In genomic region chr13:94595006-94595942, GRCh38 we compare ENCODE assay signal across 8 cellular contexts. TPM values are rescaled to one million over a fixed set of nuclear protein-coding genes. Genes with fewer than 3 reads are reported as not detected.
DNase-seq lines count a peak whose midpoint lies in the region; ATAC-seq, FAIRE-seq and TF ChIP-seq lines count a peak whose summit lies in the region.

No MANE protein-coding gene starts in this region.

- TF ChIP-seq CTCF in H1 (IDR thresholded peaks at IDR 0.05; ENCODE audit: control extremely low read depth in 1 of 3, insufficient read depth in 1 of 3, low read depth in 1 of 3, low read length in 3 of 3) (no peak), upper lobe of left lung (IDR thresholded peaks at IDR 0.05) (no peak)

- H4K5ac ChIP-seq in H1 (ENCODE audit: insufficient read length, low read depth, low read length), result no peak overlapping the region

- H3K18ac ChIP-seq in H1 (ENCODE audit: extremely low read depth, low read length), result peak overlapping the region; percentile 48

- H2AFZ ChIP-seq in H1 (ENCODE audit: low read length), result peak overlapping the region; percentile 86

- TF ChIP-seq EP300 in H1 (IDR thresholded peaks at IDR 0.05; ENCODE audit: borderline replicate concordance in 1 of 2, low read depth in 2 of 2, low read length in 2 of 2), result no peak
- TF ChIP-seq EP300 in upper lobe of left lung (IDR thresholded peaks at IDR 0.05), result no peak

- H2BK20ac ChIP-seq in H1 (ENCODE audit: low read length), result no peak overlapping the region

- H3K79me1 ChIP-seq in H1 (ENCODE audit: low read depth, low read length), result peaks cover 5% of the 10 kb centered on the region; the same call in 1 of the 2 replicates

- no peak for TF ChIP-seq POLR2A in H1 (IDR thresholded peaks at IDR 0.05; ENCODE audit: control extremely low read depth in 1 of 2, low read depth in 2 of 2, low read length in 2 of 2)
- no peak for TF ChIP-seq POLR2A in upper lobe of left lung (IDR thresholded peaks at IDR 0.05)

- H3K9me3 ChIP-seq in ES-I3 (ENCODE audit: control insufficient read depth, insufficient read depth, low read length), result no peaks in the 10 kb centered on the region
- H3K9me3 ChIP-seq in HUES64 (ENCODE audit: insufficient read depth, low read depth, low read length), result no peaks in the 10 kb centered on the region
- peaks cover 0 to under 1% of the 10 kb centered on the region in 2 experiments; a peak in 1 of 4 replicates for H3K9me3 ChIP-seq in H1 (ENCODE audit: insufficient read depth in 2 of 2, low read depth in 1 of 2, low read length in 1 of 2)
- H3K9me3 ChIP-seq in mucosa of stomach (ENCODE audit: control insufficient read depth, low read length), result no peaks in the 10 kb centered on the region
- H3K9me3 ChIP-seq in upper lobe of left lung, result no peaks in the 10 kb centered on the region

- peak overlapping the region; percentile 75 for H4K91ac ChIP-seq in H1 (replicated peaks; ENCODE audit: insufficient read length, low read length)

- peak; percentile 49 for ATAC-seq in GM21529 (IDR thresholded peaks at IDR 0.05; ENCODE audit: unreplicated experiment)
- ATAC-seq in upper lobe of left lung (ENCODE audit: low FRiP score in 2 of 2), result peak; percentile 72 to 78

- 15% methylated on average over 16 of the region's 16 CpGs for WGBS in HUES64
- WGBS in H1 (ENCODE audit: extremely low coverage in 1 of 2, insufficient coverage in 1 of 2, insufficient read length in 1 of 2, insufficient replicate concordance in 2 of 2, low coverage in 1 of 2, low lambda C conversion rate in 2 of 2, missing lambda C conversion rate in 1 of 2), 2 experiments, result 18% methylated on average over 16 of the region's 16 CpGs; no CpG with 5 or more reads in 1 of the 2 experiments
- WGBS in upper lobe of left lung, 2 donors, result 7 to 9% methylated on average over 16 of the region's 16 CpGs

- no peak for FAIRE-seq in H1 (lab: Jason Lieb, UNC)

- POLR2A ChIA-PET in H1 (lab: Charles Lee; ENCODE audit: partially characterized antibody), result interaction anchor here (0.7 to 2.0 kb wide), 3 partner anchors 9 to 46 kb away, joined by 3 to 9 read pairs (median 6); no protein-coding TSS in a partner anchor

- H2BK15ac ChIP-seq in H1 (ENCODE audit: low read length), result no peak overlapping the region

- H3K4ac ChIP-seq in H1 (replicated peaks; ENCODE audit: insufficient read length, low read depth, low read length), result peak overlapping the region; percentile 90

- H3K36me3 ChIP-seq in ES-I3 (ENCODE audit: insufficient read depth, low read length) (peaks cover 3% of the 10 kb centered on the region; the same call in 1 of the 2 replicates), HUES64 (ENCODE audit: insufficient read depth, low read length) (peaks cover 37% of the 10 kb centered on the region), H1 (ENCODE audit: control insufficient read depth in 2 of 4, insufficient read depth in 4 of 4, low read length in 3 of 4) (peaks cover 3 to 29% (median 10%) of the 10 kb centered on the region in 4 experiments; a peak in 6 of 8 replicates), mucosa of stomach (ENCODE audit: control insufficient read depth, insufficient read depth, low read length) (no peaks in the 10 kb centered on the region), upper lobe of left lung (peaks cover 0 to 25% (median 5%) of the 10 kb centered on the region in 4 donors)

- peak overlapping the region; percentile 51 for H3K27ac ChIP-seq in HUES64 (ENCODE audit: low read depth, low read length)
- peak overlapping the region; percentile 68 for H3K27ac ChIP-seq in H1 (ENCODE audit: low read depth, low read length)
- H3K27ac ChIP-seq in upper lobe of left lung, result peak overlapping the region; percentile 64 to 89 (median 86)

- H3K4me1 ChIP-seq in ES-I3 (ENCODE audit: insufficient read depth, low read length) (no peaks in the 10 kb centered on the region), HUES64 (ENCODE audit: insufficient read depth, low read length) (peaks cover 8% of the 10 kb centered on the region), H1 (replicated peaks in 1 of 4; ENCODE audit: control insufficient read depth in 3 of 4, insufficient read depth in 4 of 4, low read length in 3 of 4) (peaks cover 0 to 8% (median 6%) of the 10 kb centered on the region in 4 experiments; a peak in 3 of 7 replicates), mucosa of stomach (ENCODE audit: control insufficient read depth, insufficient read depth, low read length) (peaks cover 15% of the 10 kb centered on the region), upper lobe of left lung (peaks cover 14 to 26% (median 17%) of the 10 kb centered on the region in 4 donors)

- peak overlapping the region; percentile 62 for H3K56ac ChIP-seq in H1 (replicated peaks; ENCODE audit: insufficient read length, low read depth, low read length)

- no peak overlapping the region for H3K23ac ChIP-seq in H1 (ENCODE audit: insufficient read length)

- no peak overlapping the region for H2BK12ac ChIP-seq in H1 (ENCODE audit: low read depth, low read length)

- peak; percentile 41 for DNase-seq in activated CD4-positive, alpha-beta T cell treated with anti-CD3 and anti-CD28 coated beads for 48 hours
- DNase-seq in H1 (ENCODE audit: low read depth in 1 of 2, low spot score in 2 of 2), result no peak
- peak in 1 of 2 donors; percentile 39 for DNase-seq in upper lobe of left lung
- DNase-seq in NCI-H446 (lab: John Stamatoyannopoulos, UW), result no peak

- no peak overlapping the region for H2BK120ac ChIP-seq in H1 (replicated peaks; ENCODE audit: low read depth, low read length)

- peak overlapping the region; percentile 54; the same call in 1 of the 2 replicates for H4K8ac ChIP-seq in H1 (ENCODE audit: extremely low read depth, insufficient read depth, low read length)

- H3K4me2 ChIP-seq in H1 (ENCODE audit: insufficient read depth in 1 of 2, low read depth in 2 of 2, low read length in 2 of 2), result peak overlapping the region; percentile 83 to 93

- H3K9ac ChIP-seq in ES-I3 (ENCODE audit: low read depth, low read length) (peak overlapping the region; percentile 77), HUES64 (ENCODE audit: low read depth, low read length) (peak overlapping the region; percentile 94), H1 (replicated peaks in 1 of 4; ENCODE audit: extremely low read depth in 1 of 4, low read depth in 3 of 4, low read length in 3 of 4) (peak overlapping the region; percentile 73 to 86 (median 80)), mucosa of stomach (ENCODE audit: low read length) (peak overlapping the region; percentile 95)

- peak overlapping the region; percentile 98 for H3K4me3 ChIP-seq in HUES64 (ENCODE audit: low read length)
- H3K4me3 ChIP-seq in H1 (ENCODE audit: extremely low read depth in 1 of 4, insufficient read depth in 2 of 4, low read depth in 3 of 4, low read length in 4 of 4), result peak overlapping the region; percentile 70 to 95 (median 82)
- H3K4me3 ChIP-seq in mucosa of stomach (ENCODE audit: low read length), result peak overlapping the region; percentile 96
- peak overlapping the region; percentile 70 to 90 (median 84) for H3K4me3 ChIP-seq in upper lobe of left lung

- CTCF ChIA-PET in H1 (lab: Charles Lee; ENCODE audit: partially characterized antibody), result interaction anchor here (0.7 to 1.5 kb wide), 4 partner anchors 9 to 161 kb away, joined by 3 to 4 read pairs (median 4); no protein-coding TSS in a partner anchor

- H2BK5ac ChIP-seq in H1 (ENCODE audit: low read depth, low read length), result peak overlapping the region; percentile 88

- H4K20me1 ChIP-seq in H1 (replicated peaks in 1 of 2; ENCODE audit: control insufficient read depth in 1 of 2, insufficient read depth in 2 of 2, low read length in 2 of 2), result no peaks in the 10 kb centered on the region

- H2AK5ac ChIP-seq in H1 (ENCODE audit: low read depth, low read length), result peak overlapping the region; percentile 25; the same call in 1 of the 2 replicates

- H3K14ac ChIP-seq in H1 (ENCODE audit: insufficient read length), result no peak overlapping the region

- TF ChIP-seq RAD21 in H1 (IDR thresholded peaks at IDR 0.05 in 1 of 2, conservative IDR thresholded peaks at IDR 0.05 in 1 of 2; ENCODE audit: low read depth in 2 of 2, low read length in 2 of 2), result no peak

- peaks cover 6 to 24% of the 10 kb centered on the region in 2 experiments; a peak in 3 of 4 replicates for H3K79me2 ChIP-seq in H1 (ENCODE audit: control insufficient read depth in 1 of 2, insufficient read depth in 2 of 2, low read length in 2 of 2)

- H3K27me3 ChIP-seq in HUES64 (ENCODE audit: insufficient read depth, low read length) (peaks cover 5% of the 10 kb centered on the region), H1 (replicated peaks in 1 of 4; ENCODE audit: control insufficient read depth in 3 of 4, extremely low read depth in 1 of 4, insufficient read depth in 3 of 4, low read length in 3 of 4) (peaks cover 0 to 4% (median 0%) of the 10 kb centered on the region in 4 experiments; a peak in 1 of 7 replicates), mucosa of stomach (ENCODE audit: control insufficient read depth, insufficient read depth, low read length) (no peaks in the 10 kb centered on the region), upper lobe of left lung (no peaks in the 10 kb centered on the region)

- peaks cover 8% of the 10 kb centered on the region for H3K23me2 ChIP-seq in H1 (ENCODE audit: low read depth, low read length)

RNA-seq across cellular contexts. Expression of gene TGDS, which starts 0.7 kb away (rescaled TPM):
- 13.6 TPM for polyA plus RNA-seq in HUES64 (2013, experiment 1 of 2)
- polyA plus RNA-seq in HUES64 (2013, experiment 2 of 2), result 14.8 TPM
- 11.2 and 11.6 TPM in 2 replicates for total RNA-seq in H1 (2021; fragmentation: NEBNext Ultra II Directional; extraction: Animal tissue kit (Norgen Biotek cat#: 25700))
- polyA plus RNA-seq in H1 (2011; rRNA removed), result 9.1 and 11.8 TPM in 2 replicates
- 13.9 TPM for polyA plus RNA-seq in H1 (2011; cell fraction: cytosol; rRNA removed)
- 5.8 TPM for polyA plus RNA-seq in H1 (2011; cell fraction: nucleus; rRNA removed)
- polyA plus RNA-seq in H1 (2012, experiment 1 of 2), result 6.2 to 9.2 TPM (median 7.3 TPM) in 4 replicates
- 1.5 TPM for polyA plus RNA-seq in H1 (2012, experiment 2 of 2)
- polyA plus RNA-seq in H1 (2013, experiment 1 of 2), result 9.9 TPM
- polyA plus RNA-seq in H1 (2013, experiment 2 of 2), result 9.9 TPM
- polyA minus RNA-seq in H1 (2011; rRNA and poly(A)+ RNA removed), result 7.1 and 12.7 TPM in 2 replicates
- 3.8 TPM for polyA minus RNA-seq in H1 (2011; cell fraction: cytosol; rRNA and poly(A)+ RNA removed)
- 10.1 TPM for polyA minus RNA-seq in H1 (2011; cell fraction: nucleus; rRNA and poly(A)+ RNA removed)
- total RNA-seq in upper lobe of left lung, result 10 to 100 TPM in 2 of 6 donors, 1 to 10 TPM in 4; 2.8 to 13.5 (median 7.5) TPM

RNA-seq across cellular contexts. Expression of gene GPR180, which starts 6.4 kb away (rescaled TPM):
- polyA plus RNA-seq in HUES64 (2013, experiment 1 of 2), result 2.7 TPM
- polyA plus RNA-seq in HUES64 (2013, experiment 2 of 2), result 3.2 TPM
- total RNA-seq in H1 (2021; fragmentation: NEBNext Ultra II Directional; extraction: Animal tissue kit (Norgen Biotek cat#: 25700)), result 4.7 and 4.8 TPM in 2 replicates
- 1.1 and 1.8 TPM in 2 replicates for polyA plus RNA-seq in H1 (2011; rRNA removed)
- polyA plus RNA-seq in H1 (2011; cell fraction: cytosol; rRNA removed), result 1.8 TPM
- polyA plus RNA-seq in H1 (2011; cell fraction: nucleus; rRNA removed), result 1.4 TPM
- 1.5 to 2.6 TPM (median 1.8 TPM) in 4 replicates for polyA plus RNA-seq in H1 (2012, experiment 1 of 2)
- polyA plus RNA-seq in H1 (2012, experiment 2 of 2), result 0.18 TPM
- 3.8 TPM for polyA plus RNA-seq in H1 (2013, experiment 1 of 2)
- polyA plus RNA-seq in H1 (2013, experiment 2 of 2), result 4.3 TPM
- polyA minus RNA-seq in H1 (2011; rRNA and poly(A)+ RNA removed), result 5.2 and 7.7 TPM in 2 replicates
- polyA minus RNA-seq in H1 (2011; cell fraction: cytosol; rRNA and poly(A)+ RNA removed), result 2.7 TPM
- 9.6 TPM for polyA minus RNA-seq in H1 (2011; cell fraction: nucleus; rRNA and poly(A)+ RNA removed)
- 10 to 100 TPM in 1 of 6 donors, 1 to 10 TPM in 5; 1.6 to 12.2 (median 3.3) TPM for total RNA-seq in upper lobe of left lung
